Comparison of ENCODE assay signal across 8 cellular contexts in genomic region chr11:33891714-33892327, GRCh38. TPM values are rescaled to one million over a fixed set of nuclear protein-coding genes. Genes with fewer than 3 reads are reported as not detected.
DNase-seq lines count a peak whose midpoint lies in the region; ATAC-seq and TF ChIP-seq lines count a peak whose summit lies in the region.

Gene LMO2 (minus strand): TSS chr11:33892076. CDS start chr11:33869716, 22,360 bp downstream.

- DNase-seq in cardiac muscle cell (ENCODE audit: low read depth in 1 of 2, low spot score in 1 of 2) = no peak
- no peak for DNase-seq in Right ventricle myocardium inferior (ENCODE audit: missing footprints)
- no peak for DNase-seq in SK-N-MC (ENCODE audit: low read depth, low spot score)
- DNase-seq in left lung = no peak
- DNase-seq in vagina (ENCODE audit: extremely low spot score in 2 of 2) = no peak

- H3K4me1 ChIP-seq in cardiac muscle cell (ENCODE audit: low read depth) (peaks cover 8% of the 10 kb centered on the region), left lung (peaks cover 0 to 61% of the 10 kb centered on the region in 2 donors), vagina (peaks cover 18% of the 10 kb centered on the region), gastroesophageal sphincter (peaks cover 0 to 3% (median 0%) of the 10 kb centered on the region in 3 donors)

- no peak within 1 kb of the TSS for H3K4me3 ChIP-seq in cardiac muscle cell
- no peak within 1 kb of the TSS; the same call in 1 of the 2 replicates for H3K4me3 ChIP-seq in SK-N-MC
- H3K4me3 ChIP-seq in left lung = peak within 1 kb of the TSS in 1 of 2 donors; percentile 7
- H3K4me3 ChIP-seq in vagina = no peak within 1 kb of the TSS
- no peak within 1 kb of the TSS for H3K4me3 ChIP-seq in gastroesophageal sphincter

- intact Hi-C loops in Right ventricle myocardium inferior (cut with DNase I) = no loop called here
- intact Hi-C loops in left lung (cut with DNase I) = no loop called here
- intact Hi-C loops in vagina (cut with DNase I) = no loop called here

- H3K36me3 ChIP-seq in cardiac muscle cell (no peaks in the 10 kb centered on the region), SK-N-MC (ENCODE audit: insufficient read depth, low read length) (no peaks in the 10 kb centered on the region), left lung (no peaks in the 10 kb centered on the region), vagina (no peaks in the 10 kb centered on the region), gastroesophageal sphincter (no peaks in the 10 kb centered on the region)

- TF ChIP-seq CTCF in cardiac muscle cell (IDR thresholded peaks at IDR 0.05; ENCODE audit: low read depth, low read length) = no peak
- TF ChIP-seq CTCF in left lung (IDR thresholded peaks at IDR 0.05) = no peak
- no peak for TF ChIP-seq CTCF in vagina (IDR thresholded peaks at IDR 0.05)
- no peak for TF ChIP-seq CTCF in gastroesophageal sphincter (IDR thresholded peaks at IDR 0.05)

- ATAC-seq in Right ventricle myocardium inferior (no peak), left lung (peak; percentile 6), GM21619 (IDR thresholded peaks at IDR 0.05; ENCODE audit: unreplicated experiment) (no peak), gastroesophageal sphincter (no peak), HG03280 (IDR thresholded peaks at IDR 0.05; ENCODE audit: unreplicated experiment) (no peak)

- H3K27ac ChIP-seq in cardiac muscle cell (no peak within 1 kb of the TSS), SK-N-MC (peak within 1 kb of the TSS; percentile 58; the same call in 1 of the 2 replicates), left lung (peak within 1 kb of the TSS in 1 of 2 donors; percentile 92), vagina (no peak within 1 kb of the TSS), gastroesophageal sphincter (no peak within 1 kb of the TSS)

- 44 to 67% methylated on average over 1 to 4 of the region's 9 CpGs for WGBS in gastroesophageal sphincter (ENCODE audit: low coverage in 1 of 2), 2 donors

- no peaks in the 10 kb centered on the region for H3K27me3 ChIP-seq in cardiac muscle cell
- H3K27me3 ChIP-seq in left lung = no peaks in the 10 kb centered on the region
- no peaks in the 10 kb centered on the region for H3K27me3 ChIP-seq in vagina
- H3K27me3 ChIP-seq in gastroesophageal sphincter = peaks cover 7% of the 10 kb centered on the region

- no peak within 1 kb of the TSS for H3K9ac ChIP-seq in SK-N-MC (ENCODE audit: insufficient read length)

- TF ChIP-seq POLR2A in vagina (IDR thresholded peaks at IDR 0.05) (no peak), gastroesophageal sphincter (IDR thresholded peaks at IDR 0.05) (no peak)

- H3K9me3 ChIP-seq in cardiac muscle cell (ENCODE audit: low read depth) = no peaks in the 10 kb centered on the region
- H3K9me3 ChIP-seq in SK-N-MC (ENCODE audit: low read depth, low read length) = no peaks in the 10 kb centered on the region
- no peaks in the 10 kb centered on the region for H3K9me3 ChIP-seq in left lung
- H3K9me3 ChIP-seq in vagina = no peaks in the 10 kb centered on the region
- H3K9me3 ChIP-seq in gastroesophageal sphincter = no peaks in the 10 kb centered on the region

- no peak for TF ChIP-seq EP300 in gastroesophageal sphincter (IDR thresholded peaks at IDR 0.05)

RNA-seq across cellular contexts. Expression of gene LMO2, which starts in this region (rescaled TPM):
- 25.6 and 28.6 TPM in 2 replicates for total RNA-seq in cardiac muscle cell
- polyA plus RNA-seq in cardiac muscle cell = 27.7 and 33.4 TPM in 2 replicates
- 7.2 TPM for total RNA-seq in Right ventricle myocardium inferior
- total RNA-seq in left lung = 10 to 100 TPM; 27.8 to 42.0 TPM
- 26.5 TPM for total RNA-seq in vagina
- total RNA-seq in gastroesophageal sphincter = 10 to 100 TPM in 2 of 4 donors, 1 to 10 TPM in 2; 7.0 to 24.2 (median 14.8) TPM
